Comparison of ENCODE assay signal across 26 cellular contexts in genomic region chr17:49970498-49970897, GRCh38. TPM values are rescaled to one million over a fixed set of nuclear protein-coding genes. Genes with fewer than 3 reads are reported as not detected.
DNase-seq lines count a peak whose midpoint lies in the region; ATAC-seq and TF ChIP-seq lines count a peak whose summit lies in the region.
"Had no signal": no experiment of that assay in that cellular context is flagged by ENCODE, and none has a peak within 500 bp of the region (broad histone marks: within the 10 kb centered on the region; RNA-seq: fewer than 3 reads in every experiment).

No MANE protein-coding gene starts in this region.

- peaks cover 47% of the 10 kb centered on the region for H3K4me1 ChIP-seq in CD8-positive, alpha-beta T cell (ENCODE audit: insufficient read depth, low read length)
- peaks cover 30% of the 10 kb centered on the region for H3K4me1 ChIP-seq in lower lobe of right lung

- no peak for ATAC-seq in CD8-positive, alpha-beta T cell
- ATAC-seq in activated T-helper 17 cell treated with anti-CD3 and anti-CD28 coated beads, Interleukin-2, amount 50 U/mL, for 72 hours (replicated peaks), result no peak
- no peak for ATAC-seq in natural killer cell
- ATAC-seq in HG02588 (IDR thresholded peaks at IDR 0.05; ENCODE audit: unreplicated experiment), result no peak
- no peak for ATAC-seq in lower lobe of right lung
- ATAC-seq: HCT116, left colon had no signal

- no peaks in the 10 kb centered on the region for H3K9me3 ChIP-seq in CD8-positive, alpha-beta T cell (ENCODE audit: low read length)
- no peaks in the 10 kb centered on the region for H3K9me3 ChIP-seq in lower lobe of right lung
- H3K9me3 ChIP-seq: SJSA1, spleen, testis had no signal

- H3K27me3 Mint-ChIP-seq in activated CD4-positive, alpha-beta memory T cell treated with anti-CD3 and anti-CD28 coated beads, Interleukin-2, amount 10 ng/mL, durations not matched to agents 7 days and 5 days, result peaks cover 90% of the 10 kb centered on the region
- H3K27me3 Mint-ChIP-seq in activated CD4-positive, alpha-beta memory T cell treated with anti-CD3 and anti-CD28 coated beads for 36 hours, result peaks cover 78% of the 10 kb centered on the region
- H3K27me3 Mint-ChIP-seq in CD8-positive, alpha-beta T cell (ENCODE audit: low read depth), result peaks cover 60% of the 10 kb centered on the region
- H3K27me3 Mint-ChIP-seq in activated T-helper 17 cell treated with anti-CD3 and anti-CD28 coated beads, Interleukin-2, amount 50 U/mL, for 72 hours, result peaks cover 63% of the 10 kb centered on the region
- peaks cover 44 to 79% of the 10 kb centered on the region in 2 donors for H3K27me3 Mint-ChIP-seq in natural killer cell (ENCODE audit: low read depth in 2 of 2)

- H3K4me3 Mint-ChIP-seq in activated CD4-positive, alpha-beta memory T cell treated with anti-CD3 and anti-CD28 coated beads, Interleukin-2, amount 10 ng/mL, durations not matched to agents 7 days and 5 days, result peak overlapping the region; percentile 26
- H3K4me3 Mint-ChIP-seq in activated CD4-positive, alpha-beta memory T cell treated with anti-CD3 and anti-CD28 coated beads for 36 hours, result no peak overlapping the region
- peak overlapping the region; percentile 91 for H3K4me3 Mint-ChIP-seq in CD8-positive, alpha-beta T cell
- peak overlapping the region; percentile 81 for H3K4me3 Mint-ChIP-seq in activated T-helper 17 cell treated with anti-CD3 and anti-CD28 coated beads, Interleukin-2, amount 50 U/mL, for 72 hours
- peak overlapping the region; percentile 88 for H3K4me3 Mint-ChIP-seq in natural killer cell

- no peak for TF ChIP-seq CTCF in CD8-positive, alpha-beta T cell (IDR thresholded peaks at IDR 0.05)
- TF ChIP-seq CTCF in natural killer cell (IDR thresholded peaks at IDR 0.05) (no peak), lower lobe of right lung (IDR thresholded peaks at IDR 0.05) (no peak)

- H3K36me3 Mint-ChIP-seq in activated CD4-positive, alpha-beta memory T cell treated with anti-CD3 and anti-CD28 coated beads, Interleukin-2, amount 10 ng/mL, durations not matched to agents 7 days and 5 days (ENCODE audit: low read depth), result no peaks in the 10 kb centered on the region
- no peaks in the 10 kb centered on the region for H3K36me3 Mint-ChIP-seq in activated CD4-positive, alpha-beta memory T cell treated with anti-CD3 and anti-CD28 coated beads for 36 hours
- no peaks in the 10 kb centered on the region for H3K36me3 Mint-ChIP-seq in CD8-positive, alpha-beta T cell
- H3K36me3 Mint-ChIP-seq in activated T-helper 17 cell treated with anti-CD3 and anti-CD28 coated beads, Interleukin-2, amount 50 U/mL, for 72 hours (ENCODE audit: low read depth), result no peaks in the 10 kb centered on the region
- no peaks in the 10 kb centered on the region for H3K36me3 Mint-ChIP-seq in natural killer cell

- no peak overlapping the region for H3K4me3 ChIP-seq in CD8-positive, alpha-beta T cell (ENCODE audit: low read depth, low read length)
- no peak overlapping the region for H3K4me3 ChIP-seq in lower lobe of right lung
- H3K4me3 ChIP-seq: PC-9, SJSA1, testis had no signal

- H3K4me1 Mint-ChIP-seq in activated CD4-positive, alpha-beta memory T cell treated with anti-CD3 and anti-CD28 coated beads, Interleukin-2, amount 10 ng/mL, durations not matched to agents 7 days and 5 days, result peaks cover 29% of the 10 kb centered on the region
- H3K4me1 Mint-ChIP-seq in activated CD4-positive, alpha-beta memory T cell treated with anti-CD3 and anti-CD28 coated beads for 36 hours (ENCODE audit: low read depth), result peaks cover 18% of the 10 kb centered on the region
- H3K4me1 Mint-ChIP-seq in CD8-positive, alpha-beta T cell (ENCODE audit: low read depth), result peaks cover 44% of the 10 kb centered on the region
- peaks cover 18% of the 10 kb centered on the region for H3K4me1 Mint-ChIP-seq in activated T-helper 17 cell treated with anti-CD3 and anti-CD28 coated beads, Interleukin-2, amount 50 U/mL, for 72 hours
- H3K4me1 Mint-ChIP-seq in natural killer cell, result peaks cover 28 to 58% of the 10 kb centered on the region in 2 donors

- CTCF ChIA-PET in activated CD4-positive, alpha-beta memory T cell treated with anti-CD3 and anti-CD28 coated beads, Interleukin-2, amount 10 ng/mL, durations not matched to agents 7 days and 5 days (lab: Charles Lee), result interaction anchor here (2.5 kb wide), 1 partner anchor 26 kb away, joined by 12 read pairs; no protein-coding TSS in a partner anchor
- CTCF ChIA-PET in activated CD4-positive, alpha-beta memory T cell treated with anti-CD3 and anti-CD28 coated beads for 36 hours (lab: Charles Lee), result interaction anchor here (6.5 to 7.0 kb wide), 2 partner anchors 18 to 27 kb away, joined by 44 to 50 read pairs; no protein-coding TSS in a partner anchor
- CTCF ChIA-PET in CD8-positive, alpha-beta T cell (lab: Charles Lee), result interaction anchor here (0.7 to 11.4 kb wide), 5 partner anchors 10 to 27 kb away, joined by 3 to 117 read pairs (median 3); partner anchors contain the start of gene DLX3

- POLR2A ChIA-PET in activated CD4-positive, alpha-beta memory T cell treated with anti-CD3 and anti-CD28 coated beads, Interleukin-2, amount 10 ng/mL, durations not matched to agents 7 days and 5 days (lab: Charles Lee), result no interaction called here
- POLR2A ChIA-PET in activated CD4-positive, alpha-beta memory T cell treated with anti-CD3 and anti-CD28 coated beads for 36 hours (lab: Charles Lee), result no interaction called here
- POLR2A ChIA-PET in CD8-positive, alpha-beta T cell (lab: Charles Lee), result interaction anchor here (1.1 kb wide), 1 partner anchor 15 kb away, joined by 3 read pairs; no protein-coding TSS in a partner anchor

- no peaks in the 10 kb centered on the region for H3K36me3 ChIP-seq in CD8-positive, alpha-beta T cell (ENCODE audit: insufficient read depth, low read length)
- H3K36me3 ChIP-seq in lower lobe of right lung, result no peaks in the 10 kb centered on the region
- H3K36me3 ChIP-seq: SJSA1, spleen had no signal

- H3K27me3 ChIP-seq in CD8-positive, alpha-beta T cell (ENCODE audit: insufficient read depth, low read length), result peaks cover 36% of the 10 kb centered on the region
- H3K27me3 ChIP-seq in lower lobe of right lung (ENCODE audit: low read depth), result peaks cover 93% of the 10 kb centered on the region

- intact Hi-C loops in activated CD4-positive, alpha-beta memory T cell treated with anti-CD3 and anti-CD28 coated beads for 36 hours (cut with micrococcal nuclease), result no loop called here
- intact Hi-C loops in CD8-positive, alpha-beta T cell (cut with DNase I, micrococcal nuclease), result no loop called here
- intact Hi-C loops in natural killer cell (cut with micrococcal nuclease) (no loop called here), lower lobe of right lung (cut with DNase I) (no loop called here)

- no peak overlapping the region for H3K27ac Mint-ChIP-seq in activated CD4-positive, alpha-beta memory T cell treated with anti-CD3 and anti-CD28 coated beads, Interleukin-2, amount 10 ng/mL, durations not matched to agents 7 days and 5 days
- H3K27ac Mint-ChIP-seq in activated CD4-positive, alpha-beta memory T cell treated with anti-CD3 and anti-CD28 coated beads for 36 hours, result no peak overlapping the region
- no peak overlapping the region for H3K27ac Mint-ChIP-seq in CD8-positive, alpha-beta T cell
- H3K27ac Mint-ChIP-seq in activated T-helper 17 cell treated with anti-CD3 and anti-CD28 coated beads, Interleukin-2, amount 50 U/mL, for 72 hours, result no peak overlapping the region
- no peak overlapping the region for H3K27ac Mint-ChIP-seq in natural killer cell

- no peak overlapping the region for H3K27ac ChIP-seq in CD8-positive, alpha-beta T cell (ENCODE audit: low read depth, low read length)
- no peak overlapping the region for H3K27ac ChIP-seq in lower lobe of right lung
- H3K27ac ChIP-seq: dorsolateral prefrontal cortex, PC-9, SJSA1, spleen, testis had no signal

- no peak for DNase-seq in activated CD4-positive, alpha-beta memory T cell treated with anti-CD3 and anti-CD28 coated beads, Interleukin-2, amount 10 ng/mL, durations not matched to agents 7 days and 5 days
- no peak for DNase-seq in activated CD4-positive, alpha-beta memory T cell treated with anti-CD3 and anti-CD28 coated beads for 36 hours
- DNase-seq in CD8-positive, alpha-beta T cell, result no peak
- DNase-seq in natural killer cell, result no peak
- DNase-seq in lower lobe of right lung, result no peak
- DNase-seq in activated CD4-positive, CD25-positive, alpha-beta regulatory T cell treated with anti-CD3 and anti-CD28 coated beads, Interleukin-2, amount 50 U/mL, for 72 hours, result no peak
- DNase-seq: activated CD4-positive, alpha-beta T cell treated with anti-CD3 and anti-CD28 coated beads for 48 hours; amygdala; caudate nucleus; dorsolateral prefrontal cortex; left colon; midbrain; nucleus accumbens; PC-9; spleen; T1000; testis had no signal

- H3K9me3 Mint-ChIP-seq in activated CD4-positive, alpha-beta memory T cell treated with anti-CD3 and anti-CD28 coated beads, Interleukin-2, amount 10 ng/mL, durations not matched to agents 7 days and 5 days, result no peaks in the 10 kb centered on the region
- H3K9me3 Mint-ChIP-seq in activated CD4-positive, alpha-beta memory T cell treated with anti-CD3 and anti-CD28 coated beads for 36 hours, result no peaks in the 10 kb centered on the region
- no peaks in the 10 kb centered on the region for H3K9me3 Mint-ChIP-seq in CD8-positive, alpha-beta T cell
- H3K9me3 Mint-ChIP-seq in activated T-helper 17 cell treated with anti-CD3 and anti-CD28 coated beads, Interleukin-2, amount 50 U/mL, for 72 hours, result no peaks in the 10 kb centered on the region
- H3K9me3 Mint-ChIP-seq in natural killer cell, result no peaks in the 10 kb centered on the region

RNA-seq across cellular contexts. Expression of gene DLX4, which starts 1.5 kb away (rescaled TPM):
- under 1 TPM; 0.28 TPM for total RNA-seq in activated CD4-positive, alpha-beta memory T cell treated with anti-CD3 and anti-CD28 coated beads, Interleukin-2, amount 10 ng/mL, durations not matched to agents 7 days and 5 days
- under 1 TPM; 0.52 to 0.87 TPM for total RNA-seq in activated CD4-positive, alpha-beta memory T cell treated with anti-CD3 and anti-CD28 coated beads for 36 hours
- total RNA-seq in CD8-positive, alpha-beta T cell, result under 1 TPM; 0.44 to 0.60 TPM
- under 1 TPM; 0.39 to 0.61 TPM for total RNA-seq in activated T-helper 17 cell treated with anti-CD3 and anti-CD28 coated beads, Interleukin-2, amount 50 U/mL, for 72 hours
- total RNA-seq in natural killer cell (1 to 10 TPM in 1 of 3 donors, under 1 TPM in 1, not detected in 1; 0.35 to 1.1 TPM), lower lobe of right lung (3.0 TPM)
- total RNA-seq: epithelial cell of proximal tubule, frontal cortex, SJSA1 had no signal

RNA-seq across cellular contexts. Expression of gene DLX3, which starts 24.5 kb away (rescaled TPM):
- not detected for total RNA-seq in activated CD4-positive, alpha-beta memory T cell treated with anti-CD3 and anti-CD28 coated beads, Interleukin-2, amount 10 ng/mL, durations not matched to agents 7 days and 5 days
- total RNA-seq in activated CD4-positive, alpha-beta memory T cell treated with anti-CD3 and anti-CD28 coated beads for 36 hours, result not detected
- total RNA-seq in CD8-positive, alpha-beta T cell, result not detected
- total RNA-seq in activated T-helper 17 cell treated with anti-CD3 and anti-CD28 coated beads, Interleukin-2, amount 50 U/mL, for 72 hours, result not detected
- not detected for total RNA-seq in natural killer cell
- 0.38 TPM for total RNA-seq in lower lobe of right lung
- total RNA-seq: A673, epithelial cell of proximal tubule, frontal cortex, left colon, MCF 10A, renal cortical epithelial cell, SJSA1, spleen had no signal
